20 cellular contexts compared by ENCODE assay signal in the genomic region with DNA sequence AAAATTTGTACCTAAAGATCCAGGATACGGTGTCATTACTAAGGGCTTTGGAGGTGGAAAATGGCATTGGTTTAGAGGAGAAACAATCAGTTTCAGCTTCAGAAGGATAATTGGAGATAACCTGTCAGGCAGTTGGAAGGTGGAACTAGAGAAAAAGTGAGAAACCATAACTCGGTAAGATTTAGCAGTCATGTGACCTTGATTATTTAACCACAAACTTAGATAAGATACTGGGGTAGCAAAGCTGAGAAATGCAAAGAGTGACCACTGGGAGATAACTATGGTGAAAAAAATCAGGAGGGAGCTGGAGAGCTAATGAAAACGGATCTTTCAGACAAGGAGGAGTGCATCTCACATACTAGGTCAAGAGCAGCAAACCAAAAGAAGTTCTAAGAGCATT. TPM values are rescaled to one million over a fixed set of nuclear protein-coding genes. Genes with fewer than 3 reads are reported as not detected.
DNase-seq lines count a peak whose midpoint lies in the region; ATAC-seq, FAIRE-seq and TF ChIP-seq lines count a peak whose summit lies in the region.
"Had no signal": no experiment of that assay in that cellular context is flagged by ENCODE, and none has a peak within 500 bp of the region (broad histone marks: within the 10 kb centered on the region; RNA-seq: fewer than 3 reads in every experiment).

No MANE protein-coding gene starts in this region.

- H3K4me1 ChIP-seq in K562 (replicated peaks in 1 of 2; ENCODE audit: control insufficient read depth in 2 of 2, insufficient read depth in 2 of 2, low read length in 2 of 2) = no peaks in the 10 kb centered on the region
- peaks cover 0 to 11% (median 7%) of the 10 kb centered on the region in 4 donors for H3K4me1 ChIP-seq in sigmoid colon

- BruUV-seq in K562 (replicated peaks; lab: Mats Ljungman, UMichigan) = no TSS peak

- H3K4me3 ChIP-seq in K562 = no peak overlapping the region
- H3K4me3 ChIP-seq in fibroblast of the aortic adventitia (ENCODE audit: low read depth, low read length) = no peak overlapping the region
- H3K4me3 ChIP-seq in sigmoid colon = no peak overlapping the region
- H3K4me3 ChIP-seq: GM23248 had no signal

- TF ChIP-seq RAD21 in K562 (CRISPR knock-in tag; conservative IDR thresholded peaks at IDR 0.05 in 1 of 2, IDR thresholded peaks at IDR 0.05 in 1 of 2) = no peak

- DNase-seq in A172 (ENCODE audit: low spot score) (peak; percentile 2), NCI-H226 (peak; percentile 40), K562 (ENCODE audit: extremely low read depth in 1 of 4, low spot score in 3 of 4) (peak in 2 of 4 experiments; percentile 8 to 14), fibroblast of the aortic adventitia (ENCODE audit: low read depth) (peak; percentile 32), NCI-H82 (lab: John Stamatoyannopoulos, UW) (no peak), sigmoid colon (no peak)
- DNase-seq in activated CD8-positive, alpha-beta T cell treated with anti-CD3 and anti-CD28 coated beads, Interleukin-2, amount 10 ng/mL, durations not matched to agents 7 days and 5 days = no peak
- DNase-seq: CD4-positive, CD25-positive, alpha-beta regulatory T cell; DMS79; GM23248; HCEC 1CT; KG1; NCI-H1092; NCI-H1436; NCI-H187 treated with DMSO at 0.1 percent for 48 hours; NCI-H2107; NCI-H510A had no signal

- no peak for FAIRE-seq in K562 (lab: Jason Lieb, UNC)

- no peaks in the 10 kb centered on the region for H3K9me1 ChIP-seq in K562 (ENCODE audit: control insufficient read depth, insufficient read depth, low read length)

- in situ Hi-C loops in K562 (cut with MboI) = no loop called here

- no peaks in the 10 kb centered on the region for H3K4me1 Mint-ChIP-seq in activated CD8-positive, alpha-beta T cell treated with anti-CD3 and anti-CD28 coated beads, Interleukin-2, amount 10 ng/mL, durations not matched to agents 7 days and 5 days (ENCODE audit: low read depth)
- H3K4me1 Mint-ChIP-seq: CD4-positive, CD25-positive, alpha-beta regulatory T cell had no signal

- H3K27ac ChIP-seq in K562 (ENCODE audit: extremely low read depth, low read depth, low read length) (no peak overlapping the region), sigmoid colon (no peak overlapping the region)
- H3K27ac ChIP-seq: GM23248, HL-60, RWPE1 had no signal

- no peak overlapping the region for H3K27ac Mint-ChIP-seq in activated CD8-positive, alpha-beta T cell treated with anti-CD3 and anti-CD28 coated beads, Interleukin-2, amount 10 ng/mL, durations not matched to agents 7 days and 5 days
- H3K27ac Mint-ChIP-seq: CD4-positive, CD25-positive, alpha-beta regulatory T cell had no signal

- H3K9me3 ChIP-seq in K562 (replicated peaks; ENCODE audit: control insufficient read depth, insufficient read depth, low read depth, low read length) = no peaks in the 10 kb centered on the region
- H3K9me3 ChIP-seq in sigmoid colon = no peaks in the 10 kb centered on the region

- 37% methylated on average over 3 of the region's 3 CpGs for WGBS in K562 (ENCODE audit: insufficient coverage, low coverage, missing lambda C conversion rate)
- WGBS in sigmoid colon, 2 donors = 77 to 85% methylated on average over 3 of the region's 3 CpGs

- H3K4me3 Mint-ChIP-seq in activated CD8-positive, alpha-beta T cell treated with anti-CD3 and anti-CD28 coated beads, Interleukin-2, amount 10 ng/mL, durations not matched to agents 7 days and 5 days = no peak overlapping the region
- H3K4me3 Mint-ChIP-seq: CD4-positive, CD25-positive, alpha-beta regulatory T cell had no signal

- no peaks in the 10 kb centered on the region for H3K27me3 ChIP-seq in K562 (ENCODE audit: control insufficient read depth in 2 of 2, insufficient read depth in 2 of 2, low read length in 2 of 2)
- H3K27me3 ChIP-seq in sigmoid colon = no peaks in the 10 kb centered on the region

- H3K9me3 Mint-ChIP-seq in activated CD8-positive, alpha-beta T cell treated with anti-CD3 and anti-CD28 coated beads, Interleukin-2, amount 10 ng/mL, durations not matched to agents 7 days and 5 days (ENCODE audit: insufficient read depth) = no peaks in the 10 kb centered on the region
- H3K9me3 Mint-ChIP-seq: CD4-positive, CD25-positive, alpha-beta regulatory T cell had no signal

- no peak overlapping the region for H3K4me2 ChIP-seq in K562 (ENCODE audit: insufficient read depth, low read length)

- CTCF ChIA-PET in K562 (lab: Yijun Ruan, JAX; ENCODE audit: low intra/inter-chr PET ratio) = no interaction called here
- CTCF ChIA-PET in activated CD8-positive, alpha-beta T cell treated with anti-CD3 and anti-CD28 coated beads, Interleukin-2, amount 10 ng/mL, durations not matched to agents 7 days and 5 days (lab: Charles Lee) = no interaction called here

- intact Hi-C loops in K562 (cut with micrococcal nuclease) = no loop called here
- intact Hi-C loops in sigmoid colon (cut with DNase I) = loop anchor here (5.0 kb wide), 1 partner anchor 98 kb away; no protein-coding TSS in a partner anchor

- H3K36me3 ChIP-seq in K562 (ENCODE audit: control insufficient read depth, insufficient read depth, low read length) = peaks cover 3% of the 10 kb centered on the region; the same call in 1 of the 3 replicates
- peaks cover 0 to 19% (median 0%) of the 10 kb centered on the region in 4 donors for H3K36me3 ChIP-seq in sigmoid colon

- ATAC-seq in K562 = no peak
- ATAC-seq in activated CD8-positive, alpha-beta T cell treated with anti-CD3 and anti-CD28 coated beads, Interleukin-2, amount 10 ng/mL, durations not matched to agents 7 days and 5 days = no peak
- ATAC-seq in GM18909 (IDR thresholded peaks at IDR 0.05; ENCODE audit: poor library complexity, unreplicated experiment) = no peak

- peaks cover 2% of the 10 kb centered on the region for H3K27me3 Mint-ChIP-seq in activated CD8-positive, alpha-beta T cell treated with anti-CD3 and anti-CD28 coated beads, Interleukin-2, amount 10 ng/mL, durations not matched to agents 7 days and 5 days (ENCODE audit: low read depth)

- TF ChIP-seq POLR2A in K562 (conservative IDR thresholded peaks at IDR 0.05) (no peak), sigmoid colon (IDR thresholded peaks at IDR 0.05) (no peak)

- H2AFZ ChIP-seq in K562 (ENCODE audit: low read depth, low read length) = no peak overlapping the region
- H2AFZ ChIP-seq: GM23248 had no signal

- POLR2A ChIA-PET in K562 (lab: Yijun Ruan, JAX) = no interaction called here
- POLR2A ChIA-PET in activated CD8-positive, alpha-beta T cell treated with anti-CD3 and anti-CD28 coated beads, Interleukin-2, amount 10 ng/mL, durations not matched to agents 7 days and 5 days (lab: Charles Lee) = no interaction called here

- no peak overlapping the region for H3K9ac ChIP-seq in K562 (ENCODE audit: insufficient read depth in 1 of 2, low read depth in 2 of 2, low read length in 2 of 2)
- H3K9ac ChIP-seq: GM23248 had no signal

- TF ChIP-seq CTCF in K562 (IDR thresholded peaks at IDR 0.05 in 2 of 3, conservative IDR thresholded peaks at IDR 0.05 in 1 of 3; ENCODE audit: insufficient read depth in 2 of 3, low read depth in 1 of 3, low read length in 3 of 3) = no peak
- TF ChIP-seq CTCF in fibroblast of the aortic adventitia (IDR thresholded peaks at IDR 0.05; ENCODE audit: insufficient read depth, low read length) = no peak
- no peak for TF ChIP-seq CTCF in sigmoid colon (IDR thresholded peaks at IDR 0.05)

- TF ChIP-seq EP300 in K562 (IDR thresholded peaks at IDR 0.05; ENCODE audit: low read length) = no peak
- no peak for TF ChIP-seq EP300 in sigmoid colon (IDR thresholded peaks at IDR 0.05)

- H3K36me3 Mint-ChIP-seq in activated CD8-positive, alpha-beta T cell treated with anti-CD3 and anti-CD28 coated beads, Interleukin-2, amount 10 ng/mL, durations not matched to agents 7 days and 5 days (ENCODE audit: low read depth) = no peaks in the 10 kb centered on the region
- H3K36me3 Mint-ChIP-seq: CD4-positive, CD25-positive, alpha-beta regulatory T cell had no signal

- H3K79me2 ChIP-seq in K562 (ENCODE audit: control insufficient read depth, insufficient read depth, low read length) = no peaks in the 10 kb centered on the region

- H4K20me1 ChIP-seq in K562 (replicated peaks; ENCODE audit: control insufficient read depth, insufficient read depth, low read length) = no peaks in the 10 kb centered on the region

TF ChIP-seq in K562, 482 proteins besides CTCF, POLR2A, EP300 and RAD21 (continues in another document):
- TF ChIP-seq, protein P1, sequence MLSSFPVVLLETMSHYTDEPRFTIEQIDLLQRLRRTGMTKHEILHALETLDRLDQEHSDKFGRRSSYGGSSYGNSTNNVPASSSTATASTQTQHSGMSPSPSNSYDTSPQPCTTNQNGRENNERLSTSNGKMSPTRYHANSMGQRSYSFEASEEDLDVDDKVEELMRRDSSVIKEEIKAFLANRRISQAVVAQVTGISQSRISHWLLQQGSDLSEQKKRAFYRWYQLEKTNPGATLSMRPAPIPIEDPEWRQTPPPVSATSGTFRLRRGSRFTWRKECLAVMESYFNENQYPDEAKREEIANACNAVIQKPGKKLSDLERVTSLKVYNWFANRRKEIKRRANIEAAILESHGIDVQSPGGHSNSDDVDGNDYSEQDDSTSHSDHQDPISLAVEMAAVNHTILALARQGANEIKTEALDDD (IDR thresholded peaks at IDR 0.05) = peak; percentile 83

RNA-seq across cellular contexts. Expression of gene SMARCA5, which starts 58.3 kb away (rescaled TPM):
- 39.6 and 47.7 TPM in 2 replicates for total RNA-seq in A172 (2014; rRNA removed; shearing (Covaris generic))
- 19.4 and 76.5 TPM in 2 replicates for total RNA-seq in K562 (2011; cell fraction: chromatin; rRNA removed; ENCODE audit: low replicate concordance)
- total RNA-seq in K562 (2011; cell fraction: nucleolus; rRNA removed) = 6.5 and 9.9 TPM in 2 replicates
- total RNA-seq in K562 (2011; cell fraction: nucleoplasm; rRNA removed) = 15.4 and 27.3 TPM in 2 replicates
- total RNA-seq in K562 (2014; rRNA removed) (32.1 and 34.6 TPM in 2 replicates), K562 (2014; rRNA removed; fragmentation: Illumina TruSeq; extraction: Trizol) (57.8 and 61.6 TPM in 2 replicates), K562 (2015; rRNA removed; fragmentation: Illumina TruSeq; extraction: Trizol) (48.0 and 50.4 TPM in 2 replicates), K562 (2021) (43.3 and 46.1 TPM in 2 replicates), fibroblast of the aortic adventitia (ENCODE audit: low replicate concordance) (47.4 and 53.6 TPM in 2 replicates), sigmoid colon (10 to 100 TPM; 35.3 to 46.4 (median 41.8) TPM)
- polyA plus RNA-seq in K562 (2011; rRNA removed) (18.2 and 25.8 TPM in 2 replicates), K562 (2014; fragmentation: Illumina TruSeq; extraction: Trizol) (35.1 and 39.7 TPM in 2 replicates), K562 (2014; fragmentation: Nextera tagmentation; extraction: Ambion mirVana) (10 to 100 TPM; 21.6 to 23.1 TPM), K562 (2014; rRNA removed) (26.5 and 31.6 TPM in 2 replicates), sigmoid colon (10 to 100 TPM in 2 of 3 donors, 1 to 10 TPM in 1; 9.6 to 19.8 (median 12.9) TPM)
- polyA plus RNA-seq in K562 (2011; cell fraction: cytosol; rRNA removed) = 6.8 and 8.0 TPM in 2 replicates
- 9.8 and 10.1 TPM in 2 replicates for polyA plus RNA-seq in K562 (2011; cell fraction: nucleus; rRNA removed)
- polyA plus RNA-seq in K562 (2012) = 31.0 and 55.8 TPM in 2 replicates
- polyA minus RNA-seq in K562 (2011; rRNA and poly(A)+ RNA removed) = 55.9 and 65.5 TPM in 2 replicates
- 23.4 and 27.0 TPM in 2 replicates for polyA minus RNA-seq in K562 (2011; cell fraction: cytosol; rRNA and poly(A)+ RNA removed)
- 21.0 and 37.7 TPM in 2 replicates for polyA minus RNA-seq in K562 (2011; cell fraction: nucleus; rRNA and poly(A)+ RNA removed)
- 10 to 100 TPM; 45.6 to 45.7 TPM for total RNA-seq in activated CD8-positive, alpha-beta T cell treated with anti-CD3 and anti-CD28 coated beads, Interleukin-2, amount 10 ng/mL, durations not matched to agents 7 days and 5 days

Comparison
In these comparisons a context has a peak if more than half of its experiments do, and no peak if none do; other contexts are left out.
1. DNase-seq: peak in A172 (single experiment), NCI-H226 (single experiment) and fibroblast of the aortic adventitia (single experiment); none in activated CD8-positive, alpha-beta T cell treated with anti-CD3 and anti-CD28 coated beads, Interleukin-2, amount 10 ng/mL, durations not matched to agents 7 days and 5 days (single experiment), NCI-H82 (single experiment) and sigmoid colon (single experiment).